Comparison of ENCODE assay signal across 29 cellular contexts in the genomic region with DNA sequence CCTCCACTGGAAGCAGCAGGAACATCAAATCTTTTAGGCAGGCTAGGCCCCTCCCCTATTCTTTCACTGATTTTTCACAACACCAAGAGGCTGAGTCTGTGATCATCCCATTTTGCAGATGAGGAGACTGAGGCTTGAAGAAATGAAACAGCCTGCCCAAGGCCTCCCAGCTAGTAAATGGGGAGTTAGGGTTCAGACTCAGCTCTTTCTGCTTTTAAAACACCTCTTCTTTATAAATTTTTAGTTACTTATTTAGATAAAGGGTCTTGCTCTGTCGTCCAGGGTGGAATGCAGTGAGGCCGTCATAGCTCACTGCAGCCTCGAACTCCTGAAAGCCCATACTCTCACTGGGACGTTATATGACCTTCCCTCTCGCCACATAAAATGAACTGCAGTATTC.
"Had no signal": no experiment of that assay in that cellular context is flagged by ENCODE, and none has a peak within 500 bp of the region (broad histone marks: within the 10 kb centered on the region; RNA-seq: fewer than 3 reads in every experiment).

No MANE protein-coding gene starts in this region.

- H3K36me3 Mint-ChIP-seq: stimulated activated effector memory CD8-positive, alpha-beta T cell treated with anti-CD3 and anti-CD28 coated beads, Interleukin-12 subunit alpha, Interleukin-12 subunit beta, amount 100 ng/mL, for 72 hours; type B pancreatic cell had no signal

- H3K27me3 ChIP-seq: stomach, suprapubic skin, testis, thyroid gland, tibial artery, tibial nerve, transverse colon, upper lobe of left lung, upper lobe of right lung, uterus, vagina had no signal

- FAIRE-seq: urothelium cell line had no signal

- H3K9me3 ChIP-seq: stomach, suprapubic skin, testis, thoracic aorta, thyroid gland, tibial artery, tibial nerve, transverse colon, upper lobe of left lung, upper lobe of right lung, uterus, vagina had no signal

- H3K27ac ChIP-seq: suprapubic skin, testis, thoracic aorta, thyroid gland, tibial artery, tibial nerve, transverse colon, upper lobe of left lung, vagina had no signal

- H3K36me3 ChIP-seq: thyroid gland, transverse colon, upper lobe of left lung, upper lobe of right lung, uterus, vagina had no signal

- H3K4me3 Mint-ChIP-seq: stimulated activated effector memory CD8-positive, alpha-beta T cell treated with anti-CD3 and anti-CD28 coated beads, Interleukin-12 subunit alpha, Interleukin-12 subunit beta, amount 100 ng/mL, for 72 hours; stimulated activated memory B cell treated with anti-CD40 and anti-IgM and Interleukin-4, amounts not matched to agents 10 μg/mL and 1 μg/mL and 100 μg/mL, for 72 hours; stimulated activated naive B cell treated with anti-CD40 and anti-IgM and Interleukin-4, amounts not matched to agents 10 μg/mL and 1 μg/mL and 100 μg/mL, for 72 hours; stimulated activated naive CD8-positive, alpha-beta T cell treated with anti-CD3 and anti-CD28 coated beads, Interleukin-15, amount 100 ng/mL, for 72 hours; stimulated activated naive CD8-positive, alpha-beta T cell treated with anti-CD3 and anti-CD28 coated beads, Interleukin-15, Interleukin-2, amounts not matched to agents 100 ng/mL and 50 ng/mL, for 24 hours; type B pancreatic cell had no signal

- ATAC-seq: stimulated activated effector memory CD8-positive, alpha-beta T cell treated with anti-CD3 and anti-CD28 coated beads, Interleukin-12 subunit alpha, Interleukin-12 subunit beta, amount 100 ng/mL, for 72 hours; stimulated activated memory B cell treated with anti-CD40 and anti-IgM and Interleukin-4, amounts not matched to agents 10 μg/mL and 1 μg/mL and 100 μg/mL, for 72 hours; stimulated activated naive B cell treated with anti-CD40 and anti-IgM and Interleukin-4, amounts not matched to agents 10 μg/mL and 1 μg/mL and 100 μg/mL, for 72 hours; stimulated activated naive CD8-positive, alpha-beta T cell treated with anti-CD3 and anti-CD28 coated beads, Interleukin-15, amount 100 ng/mL, for 72 hours; stimulated activated naive CD8-positive, alpha-beta T cell treated with anti-CD3 and anti-CD28 coated beads, Interleukin-15, Interleukin-2, amounts not matched to agents 100 U/mL and 50 U/mL, for 24 hours; upper lobe of right lung had no signal

- DNase-seq: stimulated activated CD4-positive, alpha-beta T cell treated with anti-CD3 and anti-CD28 coated beads, Interleukin-2, amount 100 ng/mL, for 48 hours; stimulated activated CD4-positive, alpha-beta T cell treated with anti-CD3 and anti-CD28 coated beads, Interleukin-4, amount 100 ng/mL, for 1 hour; stimulated activated CD4-positive, alpha-beta T cell treated with anti-CD3 and anti-CD28 coated beads, Interleukin-4, amount 100 ng/mL, for 24 hours; stimulated activated CD4-positive, alpha-beta T cell treated with anti-CD3 and anti-CD28 coated beads, Interleukin-4, amount 100 ng/mL, for 4 hours; stimulated activated CD8-positive, alpha-beta memory T cell treated with anti-CD3 and anti-CD28 coated beads, Interleukin-4, amount 100 ng/mL, for 48 hours; stimulated activated naive B cell treated with anti-CD40 and anti-IgM and Interleukin-4, amounts not matched to agents 10 μg/mL and 1 μg/mL and 100 μg/mL, for 72 hours; stimulated activated naive CD4-positive, alpha-beta T cell; stimulated activated naive CD4-positive, alpha-beta T cell treated with Interleukin-2 at 50 U/mL for 16 hours; stimulated activated naive CD8-positive, alpha-beta T cell treated with anti-CD3 and anti-CD28 coated beads, Interleukin-15, amount 100 ng/mL, for 72 hours; stimulated activated naive CD8-positive, alpha-beta T cell treated with anti-CD3 and anti-CD28 coated beads, Interleukin-15, Interleukin-2, amounts not matched to agents 100 U/mL and 50 U/mL, for 24 hours; stomach; substantia nigra; testis; thyroid gland; tibial artery; transverse colon; trophoblast cell; upper lobe of left lung; upper lobe of right lung; uterus had no signal

- H3K27me3 Mint-ChIP-seq: stimulated activated memory B cell treated with anti-CD40 and anti-IgM and Interleukin-4, amounts not matched to agents 10 μg/mL and 1 μg/mL and 100 μg/mL, for 72 hours; stimulated activated naive B cell treated with anti-CD40 and anti-IgM and Interleukin-4, amounts not matched to agents 10 μg/mL and 1 μg/mL and 100 μg/mL, for 72 hours; stimulated activated naive CD8-positive, alpha-beta T cell treated with anti-CD3 and anti-CD28 coated beads, Interleukin-15, amount 100 ng/mL, for 72 hours; stimulated activated naive CD8-positive, alpha-beta T cell treated with anti-CD3 and anti-CD28 coated beads, Interleukin-15, Interleukin-2, amounts not matched to agents 100 ng/mL and 50 ng/mL, for 24 hours; type B pancreatic cell had no signal

- H3K27ac Mint-ChIP-seq: stimulated activated effector memory CD8-positive, alpha-beta T cell treated with anti-CD3 and anti-CD28 coated beads, Interleukin-12 subunit alpha, Interleukin-12 subunit beta, amount 100 ng/mL, for 72 hours; stimulated activated memory B cell treated with anti-CD40 and anti-IgM and Interleukin-4, amounts not matched to agents 10 μg/mL and 1 μg/mL and 100 μg/mL, for 72 hours; stimulated activated naive B cell treated with anti-CD40 and anti-IgM and Interleukin-4, amounts not matched to agents 10 μg/mL and 1 μg/mL and 100 μg/mL, for 72 hours; stimulated activated naive CD8-positive, alpha-beta T cell treated with anti-CD3 and anti-CD28 coated beads, Interleukin-15, amount 100 ng/mL, for 72 hours; stimulated activated naive CD8-positive, alpha-beta T cell treated with anti-CD3 and anti-CD28 coated beads, Interleukin-15, Interleukin-2, amounts not matched to agents 100 ng/mL and 50 ng/mL, for 24 hours; type B pancreatic cell had no signal

- H3K9me3 Mint-ChIP-seq: stimulated activated effector memory CD8-positive, alpha-beta T cell treated with anti-CD3 and anti-CD28 coated beads, Interleukin-12 subunit alpha, Interleukin-12 subunit beta, amount 100 ng/mL, for 72 hours; stimulated activated memory B cell treated with anti-CD40 and anti-IgM and Interleukin-4, amounts not matched to agents 10 μg/mL and 1 μg/mL and 100 μg/mL, for 72 hours; stimulated activated naive B cell treated with anti-CD40 and anti-IgM and Interleukin-4, amounts not matched to agents 10 μg/mL and 1 μg/mL and 100 μg/mL, for 72 hours; stimulated activated naive CD8-positive, alpha-beta T cell treated with anti-CD3 and anti-CD28 coated beads, Interleukin-15, amount 100 ng/mL, for 72 hours; stimulated activated naive CD8-positive, alpha-beta T cell treated with anti-CD3 and anti-CD28 coated beads, Interleukin-15, Interleukin-2, amounts not matched to agents 100 ng/mL and 50 ng/mL, for 24 hours; type B pancreatic cell had no signal

- H3K4me3 ChIP-seq: stomach, suprapubic skin, testis, thoracic aorta, thyroid gland, tibial artery, tibial nerve, transverse colon, upper lobe of left lung, upper lobe of right lung, uterus, vagina had no signal
